In genomic region chr4:69170233-69171134, GRCh38 we compare ENCODE assay signal across 8 cellular contexts. TPM values are rescaled to one million over a fixed set of nuclear protein-coding genes. Genes with fewer than 3 reads are reported as not detected.
DNase-seq lines count a peak whose midpoint lies in the region; ATAC-seq and TF ChIP-seq lines count a peak whose summit lies in the region.
"Not testable (repeated sequence)": the region's sequence is repeated elsewhere in the genome, so short reads cannot be mapped to it uniquely, and the experiment has no call there.

No MANE protein-coding gene starts in this region.

- TF ChIP-seq CTCF in astrocyte of the cerebellum (IDR thresholded peaks at IDR 0.05; ENCODE audit: low read depth, low read length, missing control alignments): peak; percentile 55
- TF ChIP-seq CTCF in heart right ventricle (IDR thresholded peaks at IDR 0.05): peak in 7 of 9 donors; percentile 41 to 54 (median 45)

- not testable (repeated sequence) for H3K36me3 ChIP-seq in heart right ventricle

- H3K4me1 ChIP-seq in heart right ventricle: not testable (repeated sequence)

- not testable (repeated sequence) for H3K27me3 ChIP-seq in heart right ventricle

- in situ Hi-C loops in astrocyte of the cerebellum (cut with HindIII; ENCODE audit: low sequenced_read_pairs): not testable (repeated sequence)

- not testable (repeated sequence) for H3K27ac ChIP-seq in heart right ventricle

- intact Hi-C loops in heart right ventricle (cut with DNase I): loop anchor here in 2 of 10 donors (5.0 kb wide), 1 partner anchor 673 kb away; no protein-coding TSS in a partner anchor

- DNase-seq in CMK (ENCODE audit: low read depth): peak; percentile 14
- peak; percentile 71 for DNase-seq in NAMALWA (ENCODE audit: low spot score)
- peak; percentile 6 to 8 for DNase-seq in SHP77 (lab: John Stamatoyannopoulos, UW)
- DNase-seq in astrocyte of the cerebellum (ENCODE audit: low read depth): not testable (repeated sequence)
- DNase-seq in heart right ventricle: peak in 1 of 2 donors; percentile 3
- DNase-seq in putamen (ENCODE audit: low spot score): peak; percentile 15

- H3K4me3 ChIP-seq in astrocyte of the cerebellum (ENCODE audit: low read depth, low read length); heart right ventricle: not testable (repeated sequence)

- 28 to 40% methylated on average over 2 of the region's 2 CpGs for WGBS in heart right ventricle, 2 donors

- ATAC-seq in GM19025 (IDR thresholded peaks at IDR 0.05; ENCODE audit: low read depth, unreplicated experiment) (peak; percentile 50), HG02884 (IDR thresholded peaks at IDR 0.05; ENCODE audit: unreplicated experiment) (peak; percentile 72)
- ATAC-seq in heart right ventricle: not testable (repeated sequence)

- H3K9me3 ChIP-seq in heart right ventricle: not testable (repeated sequence)

RNA-seq across cellular contexts. Expression of gene UGT2B11, which starts 44.1 kb away (rescaled TPM):
- not detected for total RNA-seq in heart right ventricle
- not detected for polyA plus RNA-seq in heart right ventricle
